In the genomic region with DNA sequence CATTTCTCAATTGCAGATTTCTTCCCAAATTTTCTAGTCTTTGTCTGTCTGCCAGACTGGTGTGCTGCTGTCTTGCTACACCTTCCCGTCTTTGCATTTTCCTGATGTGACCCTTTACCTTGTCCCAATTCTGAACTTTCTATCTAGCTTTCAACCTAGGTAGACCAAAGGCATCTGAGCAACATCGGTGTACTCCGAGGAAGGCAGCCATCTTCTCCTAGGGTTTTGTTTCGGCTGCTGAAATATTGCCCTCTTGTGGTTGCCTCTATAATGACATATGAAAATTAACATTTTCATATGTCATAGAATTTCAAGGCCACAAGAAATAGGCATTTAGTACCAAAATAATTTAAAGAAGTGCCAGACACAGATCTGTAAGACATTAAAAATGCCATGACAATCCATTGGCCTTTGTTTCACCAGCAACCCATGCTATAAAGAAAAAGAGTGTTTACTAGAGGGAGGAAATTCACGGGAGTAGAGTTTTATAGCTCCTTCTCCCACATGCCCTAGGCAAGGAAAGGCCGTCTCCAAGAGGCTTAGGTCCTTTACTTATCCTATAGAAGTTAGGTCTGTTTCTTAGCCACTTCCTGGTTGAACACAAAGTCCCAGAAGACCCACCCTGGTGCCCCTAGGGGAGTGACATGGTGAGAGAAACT, we compare ENCODE assay signal across 9 cellular contexts. TPM values are rescaled to one million over a fixed set of nuclear protein-coding genes. Genes with fewer than 3 reads are reported as not detected.
A peak's percentile ranks its signal among the peaks of the same experiment; 100 is the strongest.
DNase-seq lines count a peak whose midpoint lies in the region; ATAC-seq, FAIRE-seq and TF ChIP-seq lines count a peak whose summit lies in the region.
"Had no signal": no experiment of that assay in that cellular context is flagged by ENCODE, and none has a peak within 500 bp of the region (broad histone marks: within the 10 kb centered on the region; RNA-seq: fewer than 3 reads in every experiment).

No MANE protein-coding gene starts in this region.

- H3K27ac Mint-ChIP-seq in MCF 10A (ENCODE audit: low read depth, unreplicated experiment): no peak overlapping the region

- no TSS peak for BruUV-seq in MCF 10A (replicated peaks; lab: Mats Ljungman, UMichigan)

- peak overlapping the region; percentile 71 for H2AFZ ChIP-seq in keratinocyte (ENCODE audit: control insufficient read depth, low read length)

- H3K4me3 ChIP-seq in HUES64 (ENCODE audit: low read length) (no peak overlapping the region), keratinocyte (ENCODE audit: control insufficient read depth in 2 of 3, extremely low read depth in 1 of 3, insufficient read depth in 2 of 3, low read depth in 1 of 3, low read length in 3 of 3) (peak overlapping the region in 2 of 3 experiments; percentile 6 to 12)

- H3K36me3 ChIP-seq in HUES64 (ENCODE audit: insufficient read depth, low read length) (no peaks in the 10 kb centered on the region), keratinocyte (ENCODE audit: control insufficient read depth in 2 of 2, extremely low read depth in 1 of 2, insufficient read depth in 2 of 2, low read length in 2 of 2) (no peaks in the 10 kb centered on the region)

- 0 out of 2 replicates have a peak, but pooled peaks cover 2% of the 10 kb centered on the region for H3K9me3 ChIP-seq in HUES64 (ENCODE audit: insufficient read depth, low read depth, low read length)
- no peaks in the 10 kb centered on the region for H3K9me3 ChIP-seq in keratinocyte (ENCODE audit: control insufficient read depth, low read depth, low read length)

- peak; percentile 56 for DNase-seq in D341Med (ENCODE audit: low spot score)
- peak; percentile 72 for DNase-seq in SK-MEL-5 (ENCODE audit: low read depth, low spot score)
- peak; percentile 45 for DNase-seq in MCF 10A (ENCODE audit: unreplicated experiment)
- no peak for DNase-seq in keratinocyte (ENCODE audit: low read depth, low spot score)
- peak; percentile 12 for DNase-seq in stimulated activated CD4-positive, alpha-beta T cell treated with anti-CD3 and anti-CD28 coated beads, Interleukin-4, amount 100 ng/mL, for 1 hour

- intact Hi-C loops in MCF 10A (cut with micrococcal nuclease): loop anchor here (1.0 to 10.0 kb wide), 6 partner anchors 96 to 411 kb away; partner anchors contain the start of gene TRPV6

- WGBS in HUES64: 38% methylated on average over 4 of the region's 6 CpGs

- H3K27me3 Mint-ChIP-seq in MCF 10A (ENCODE audit: insufficient read depth, unreplicated experiment): peaks cover 33% of the 10 kb centered on the region

- peak overlapping the region; percentile 37 for H3K4me3 Mint-ChIP-seq in MCF 10A (ENCODE audit: unreplicated experiment)

- no peaks in the 10 kb centered on the region for H3K79me2 ChIP-seq in keratinocyte (ENCODE audit: control insufficient read depth, insufficient read depth, low read length)

- H3K9ac ChIP-seq in HUES64 (ENCODE audit: low read depth, low read length) (0 out of 2 replicates have a peak overlapping the region, but pooled peaks have one; percentile 24), keratinocyte (ENCODE audit: control insufficient read depth, extremely low read depth, insufficient read depth, low read length) (no peak overlapping the region)

- CTCF ChIA-PET in MCF 10A (lab: Yijun Ruan, JAX): interaction anchor here (0.6 to 21.9 kb wide), 64 partner anchors 10 to 518 kb away, joined by 3 to 531 read pairs (median 7); partner anchors contain the start of genes EPHB6 and TAS2R40

- dilution Hi-C loops in keratinocyte (cut with MboI; ENCODE audit: extremely low pct_ligation_motif_present, low sequenced_read_pairs): no loop called here

- in situ Hi-C loops in SK-MEL-5 (cut with HindIII; ENCODE audit: low pct_unique_long_range_greater_than_20kb, low sequenced_read_pairs): loop anchor here (25.0 kb wide), 1 partner anchor 209 kb away; the partner anchor contains the start of gene TAS2R40

- no peaks in the 10 kb centered on the region for H3K36me3 Mint-ChIP-seq in MCF 10A (ENCODE audit: insufficient read depth, unreplicated experiment)

- TF ChIP-seq CTCF in MCF 10A (IDR thresholded peaks at IDR 0.05; ENCODE audit: unreplicated experiment): peak; percentile 50
- TF ChIP-seq CTCF in keratinocyte (optimal IDR thresholded peaks at IDR 0.05 in 1 of 3, IDR thresholded peaks at IDR 0.05 in 1 of 3, conservative IDR thresholded peaks at IDR 0.05 in 1 of 3; ENCODE audit: extremely low read depth in 1 of 3, insufficient read depth in 2 of 3, low read length in 3 of 3): peak; percentile 45 to 66 (median 61)

- no peaks in the 10 kb centered on the region for H3K4me1 Mint-ChIP-seq in MCF 10A (ENCODE audit: insufficient read depth, unreplicated experiment)

- no peaks in the 10 kb centered on the region for H3K9me1 ChIP-seq in keratinocyte (ENCODE audit: control insufficient read depth, extremely low read depth, insufficient read depth, low read length)

- H3K27ac ChIP-seq in HUES64 (ENCODE audit: low read depth, low read length) (no peak overlapping the region), keratinocyte (ENCODE audit: control insufficient read depth, insufficient read depth, low read length) (no peak overlapping the region)

- H3K27me3 ChIP-seq in HUES64 (ENCODE audit: insufficient read depth, low read length): no peaks in the 10 kb centered on the region
- H3K27me3 ChIP-seq in keratinocyte (ENCODE audit: control insufficient read depth, extremely low read depth, insufficient read depth, low read length): no peaks in the 10 kb centered on the region

- FAIRE-seq in keratinocyte (lab: Jason Lieb, UNC): peak; percentile 76

- H4K20me1 ChIP-seq in keratinocyte (ENCODE audit: control insufficient read depth, extremely low read depth, insufficient read depth, low read length): no peaks in the 10 kb centered on the region

- ATAC-seq in GM19351 (IDR thresholded peaks at IDR 0.05; ENCODE audit: unreplicated experiment) (peak; percentile 67), GM21381 (IDR thresholded peaks at IDR 0.05; ENCODE audit: unreplicated experiment) (no peak)

- H3K4me1 ChIP-seq in HUES64 (ENCODE audit: insufficient read depth, low read length) (no peaks in the 10 kb centered on the region), keratinocyte (ENCODE audit: control insufficient read depth, extremely low read depth, insufficient read depth, low read length) (no peaks in the 10 kb centered on the region)

- POLR2A ChIA-PET in MCF 10A (lab: Yijun Ruan, JAX): interaction anchor here (1.1 to 1.6 kb wide), 2 partner anchors 11 to 117 kb away, joined by 3 to 4 read pairs; partner anchors contain the start of gene TRPV6

- H3K9me3 Mint-ChIP-seq in MCF 10A (ENCODE audit: unreplicated experiment): no peaks in the 10 kb centered on the region

- peak overlapping the region; percentile 74 for H3K4me2 ChIP-seq in keratinocyte (ENCODE audit: control insufficient read depth, extremely low read depth, insufficient read depth, low read depth, low read length)

RNA-seq across cellular contexts. Expression of gene OR9A2, which starts 23.4 kb away (rescaled TPM):
- not detected for polyA plus RNA-seq in HUES64 (2013, experiment 1 of 2)
- not detected for polyA plus RNA-seq in HUES64 (2013, experiment 2 of 2)
- not detected in 2 replicates for total RNA-seq in SK-MEL-5 (2014; rRNA removed; shearing (Covaris generic))
- not detected in 2 replicates for polyA plus RNA-seq in SK-MEL-5 (2015; cell fraction: cytosol; rRNA removed)
- polyA plus RNA-seq in SK-MEL-5 (2015; cell fraction: nucleus; rRNA removed): 0.65 TPM in 1 of 2 replicates, not detected in the other
- total RNA-seq in MCF 10A (2022): not detected in 2 replicates
- polyA plus RNA-seq in keratinocyte: not detected in 3 replicates
- polyA plus RNA-seq in keratinocyte (2011; ENCODE audit: low read depth): not detected
- not detected in 2 replicates for polyA plus RNA-seq in keratinocyte (2011; cell fraction: cytosol; rRNA removed)
- polyA plus RNA-seq in keratinocyte (2011; cell fraction: nucleus; rRNA removed): not detected in 2 replicates
- not detected in 2 replicates for polyA plus RNA-seq in keratinocyte (2012; ENCODE audit: low replicate concordance)
- not detected in 3 replicates for polyA minus RNA-seq in keratinocyte
- not detected for polyA minus RNA-seq in keratinocyte (2011; cell fraction: cytosol; rRNA and poly(A)+ RNA removed)
- polyA minus RNA-seq in keratinocyte (2011; cell fraction: nucleus; rRNA and poly(A)+ RNA removed): not detected in 2 replicates
- polyA plus RNA-seq: adipose tissue had no signal

RNA-seq across cellular contexts. Expression of gene KEL, which starts 41.4 kb away (rescaled TPM):
- 5.4 TPM for polyA plus RNA-seq in HUES64 (2013, experiment 1 of 2)
- 6.2 TPM for polyA plus RNA-seq in HUES64 (2013, experiment 2 of 2)
- total RNA-seq in SK-MEL-5 (2014; rRNA removed; shearing (Covaris generic)): 2.2 TPM in 1 of 2 replicates, not detected in the other
- 0.14 and 0.35 TPM in 2 replicates for polyA plus RNA-seq in SK-MEL-5 (2015; cell fraction: cytosol; rRNA removed)
- 4.2 and 5.6 TPM in 2 replicates for polyA plus RNA-seq in SK-MEL-5 (2015; cell fraction: nucleus; rRNA removed)
- not detected in 2 replicates for total RNA-seq in MCF 10A (2022)
- polyA plus RNA-seq in keratinocyte: 0.09 TPM in 1 of 3 replicates, not detected in the others
- polyA plus RNA-seq in keratinocyte (2011; ENCODE audit: low read depth): not detected
- not detected in 2 replicates for polyA plus RNA-seq in keratinocyte (2011; cell fraction: cytosol; rRNA removed)
- polyA plus RNA-seq in keratinocyte (2011; cell fraction: nucleus; rRNA removed): 0.04 and 0.16 TPM in 2 replicates
- not detected in 2 replicates for polyA plus RNA-seq in keratinocyte (2012; ENCODE audit: low replicate concordance)
- 0.10 TPM in 1 of 3 replicates, not detected in the others for polyA minus RNA-seq in keratinocyte
- not detected for polyA minus RNA-seq in keratinocyte (2011; cell fraction: cytosol; rRNA and poly(A)+ RNA removed)
- polyA minus RNA-seq in keratinocyte (2011; cell fraction: nucleus; rRNA and poly(A)+ RNA removed): not detected in 2 replicates

RNA-seq across cellular contexts. Expression of gene OR6V1, which starts 48.6 kb away (rescaled TPM):
- not detected for polyA plus RNA-seq in HUES64 (2013, experiment 1 of 2)
- not detected for polyA plus RNA-seq in HUES64 (2013, experiment 2 of 2)
- total RNA-seq in SK-MEL-5 (2014; rRNA removed; shearing (Covaris generic)): not detected in 2 replicates
- polyA plus RNA-seq in SK-MEL-5 (2015; cell fraction: cytosol; rRNA removed): not detected in 2 replicates
- polyA plus RNA-seq in SK-MEL-5 (2015; cell fraction: nucleus; rRNA removed): not detected in 2 replicates
- not detected in 2 replicates for total RNA-seq in MCF 10A (2022)
- not detected in 3 replicates for polyA plus RNA-seq in keratinocyte
- not detected for polyA plus RNA-seq in keratinocyte (2011; ENCODE audit: low read depth)
- polyA plus RNA-seq in keratinocyte (2011; cell fraction: cytosol; rRNA removed): not detected in 2 replicates
- polyA plus RNA-seq in keratinocyte (2011; cell fraction: nucleus; rRNA removed): not detected in 2 replicates
- polyA plus RNA-seq in keratinocyte (2012; ENCODE audit: low replicate concordance): not detected in 2 replicates
- not detected in 3 replicates for polyA minus RNA-seq in keratinocyte
- not detected for polyA minus RNA-seq in keratinocyte (2011; cell fraction: cytosol; rRNA and poly(A)+ RNA removed)
- polyA minus RNA-seq in keratinocyte (2011; cell fraction: nucleus; rRNA and poly(A)+ RNA removed): not detected in 2 replicates
- polyA plus RNA-seq: adipose tissue had no signal
